7 cellular contexts compared by ENCODE assay signal in genomic region chr20:50102551-50102950, GRCh38. TPM values are rescaled to one million over a fixed set of nuclear protein-coding genes. Genes with fewer than 3 reads are reported as not detected.
DNase-seq lines count a peak whose midpoint lies in the region; ATAC-seq, FAIRE-seq and TF ChIP-seq lines count a peak whose summit lies in the region.
"Not testable (repeated sequence)": the region's sequence is repeated elsewhere in the genome, so short reads cannot be mapped to it uniquely, and the experiment has no call there.

No MANE protein-coding gene starts in this region.

- H3K36me3 ChIP-seq in mesenchymal stem cell (ENCODE audit: control insufficient read depth in 1 of 2, insufficient read depth in 2 of 2, low read depth in 1 of 2, low read length in 2 of 2) = peaks cover 6 to 31% of the 10 kb centered on the region in 2 experiments
- not testable (repeated sequence) for H3K36me3 ChIP-seq in psoas muscle (ENCODE audit: insufficient read depth in 1 of 2, low read depth in 1 of 2)

- H3K4me3 ChIP-seq in mesenchymal stem cell (ENCODE audit: insufficient read depth in 1 of 2, low read depth in 1 of 2, low read length in 2 of 2); psoas muscle: not testable (repeated sequence)

- peak overlapping the region; percentile 12 for H2AK5ac ChIP-seq in mesenchymal stem cell (ENCODE audit: low read length, severe bottlenecking)

- not testable (repeated sequence) for TF ChIP-seq CTCF in CD14-positive monocyte (IDR thresholded peaks at IDR 0.05); WTC11 (IDR thresholded peaks at IDR 0.05); endothelial cell (IDR thresholded peaks at IDR 0.05; ENCODE audit: unreplicated experiment); psoas muscle (IDR thresholded peaks at IDR 0.05)

- not testable (repeated sequence) for H2AFZ ChIP-seq in mesenchymal stem cell (ENCODE audit: low read depth, low read length)

- H3K9ac ChIP-seq in mesenchymal stem cell (ENCODE audit: low read length) = not testable (repeated sequence)

- H3K79me1 ChIP-seq in mesenchymal stem cell (replicated peaks; ENCODE audit: low read length, poor library complexity, severe bottlenecking) = not testable (repeated sequence)

- not testable (repeated sequence) for H3K27me3 ChIP-seq in mesenchymal stem cell (ENCODE audit: control insufficient read depth in 1 of 2, insufficient read depth in 1 of 2, low read length in 2 of 2); psoas muscle (ENCODE audit: insufficient read depth in 3 of 3, low read length in 2 of 3)

- FAIRE-seq in HTR-8/SVneo (lab: Jason Lieb, UNC) = peak; percentile 28

- intact Hi-C loops in CD14-positive monocyte (cut with micrococcal nuclease); psoas muscle (cut with DNase I): not testable (repeated sequence)

- H3K14ac ChIP-seq in mesenchymal stem cell (ENCODE audit: low read length in 2 of 2) = not testable (repeated sequence)

- not testable (repeated sequence) for H3K4me3 Mint-ChIP-seq in CD14-positive monocyte; WTC11; activated naive CD4-positive, alpha-beta T cell treated with anti-CD3 and anti-CD28 coated beads, Interleukin-2, amount 50 U/mL, for 24 hours; endothelial cell (ENCODE audit: unreplicated experiment)

- not testable (repeated sequence) for H3K4me2 ChIP-seq in mesenchymal stem cell (ENCODE audit: low read length, poor library complexity, severe bottlenecking)

- H2BK12ac ChIP-seq in mesenchymal stem cell (ENCODE audit: low read length in 2 of 2) = not testable (repeated sequence)

- not testable (repeated sequence) for H3K27me3 Mint-ChIP-seq in CD14-positive monocyte (ENCODE audit: low read depth in 3 of 3); WTC11 (ENCODE audit: low read depth); activated naive CD4-positive, alpha-beta T cell treated with anti-CD3 and anti-CD28 coated beads, Interleukin-2, amount 50 U/mL, for 24 hours; endothelial cell (ENCODE audit: unreplicated experiment)

- not testable (repeated sequence) for H3K9me3 Mint-ChIP-seq in CD14-positive monocyte; WTC11; activated naive CD4-positive, alpha-beta T cell treated with anti-CD3 and anti-CD28 coated beads, Interleukin-2, amount 50 U/mL, for 24 hours; endothelial cell (ENCODE audit: unreplicated experiment)

- peaks cover 26% of the 10 kb centered on the region for H3K4me1 Mint-ChIP-seq in CD14-positive monocyte
- peaks cover 55% of the 10 kb centered on the region for H3K4me1 Mint-ChIP-seq in WTC11
- H3K4me1 Mint-ChIP-seq in activated naive CD4-positive, alpha-beta T cell treated with anti-CD3 and anti-CD28 coated beads, Interleukin-2, amount 50 U/mL, for 24 hours = peaks cover 70% of the 10 kb centered on the region
- H3K4me1 Mint-ChIP-seq in endothelial cell (ENCODE audit: unreplicated experiment) = not testable (repeated sequence)

- not testable (repeated sequence) for H4K91ac ChIP-seq in mesenchymal stem cell (ENCODE audit: low read length)

- H3K4ac ChIP-seq in mesenchymal stem cell (ENCODE audit: low read depth in 1 of 2, low read length in 2 of 2) = not testable (repeated sequence)

- H3K27ac Mint-ChIP-seq in CD14-positive monocyte = peak overlapping the region; percentile 26 to 68 (median 42)
- peak overlapping the region; percentile 28 for H3K27ac Mint-ChIP-seq in WTC11
- peak overlapping the region; percentile 73 for H3K27ac Mint-ChIP-seq in activated naive CD4-positive, alpha-beta T cell treated with anti-CD3 and anti-CD28 coated beads, Interleukin-2, amount 50 U/mL, for 24 hours
- H3K27ac Mint-ChIP-seq in endothelial cell (ENCODE audit: unreplicated experiment) = peak overlapping the region; percentile 6

- not testable (repeated sequence) for H4K8ac ChIP-seq in mesenchymal stem cell (ENCODE audit: low read length)

- H3K23ac ChIP-seq in mesenchymal stem cell (ENCODE audit: low read length in 2 of 2) = not testable (repeated sequence)

- not testable (repeated sequence) for DNase-seq in CD14-positive monocyte (ENCODE audit: low spot score); HTR-8/SVneo (ENCODE audit: insufficient read length, low spot score); WTC11 (ENCODE audit: low spot score); endothelial cell (ENCODE audit: low spot score); mesenchymal stem cell; psoas muscle

- H2BK5ac ChIP-seq in mesenchymal stem cell (ENCODE audit: low read depth, low read length, poor library complexity, severe bottlenecking) = not testable (repeated sequence)

- H3K4me1 ChIP-seq in mesenchymal stem cell (ENCODE audit: control insufficient read depth, insufficient read depth, low read depth, low read length) (peaks cover 15% of the 10 kb centered on the region), psoas muscle (peaks cover 73% of the 10 kb centered on the region)

- not testable (repeated sequence) for H3K18ac ChIP-seq in mesenchymal stem cell (ENCODE audit: low read depth in 1 of 2, low read length in 2 of 2)

- CTCF ChIA-PET in WTC11 (lab: Charles Lee) = interaction anchor here (1.0 to 2.7 kb wide), 3 partner anchors 17 to 31 kb away, joined by 6 to 7 read pairs (median 6); no protein-coding TSS in a partner anchor

- WGBS in mesenchymal stem cell = 97% methylated on average over 14 of the region's 14 CpGs
- WGBS in psoas muscle, 3 donors = 84 to 94% (median 87%) methylated on average over 14 of the region's 14 CpGs

- not testable (repeated sequence) for H2BK120ac ChIP-seq in mesenchymal stem cell (ENCODE audit: low read depth, low read length)

- not testable (repeated sequence) for ATAC-seq in WTC11, psoas muscle

- POLR2A ChIA-PET in WTC11 (lab: Charles Lee) = not testable (repeated sequence)

- H3K36me3 Mint-ChIP-seq in CD14-positive monocyte = peaks cover 23 to 32% of the 10 kb centered on the region in 2 donors
- H3K36me3 Mint-ChIP-seq in WTC11; activated naive CD4-positive, alpha-beta T cell treated with anti-CD3 and anti-CD28 coated beads, Interleukin-2, amount 50 U/mL, for 24 hours; endothelial cell (ENCODE audit: low read depth, unreplicated experiment): not testable (repeated sequence)

- H2BK15ac ChIP-seq in mesenchymal stem cell (ENCODE audit: low read depth, poor library complexity, severe bottlenecking) = not testable (repeated sequence)

- H3K27ac ChIP-seq in mesenchymal stem cell (ENCODE audit: low read length, poor library complexity, severe bottlenecking) (peak overlapping the region; percentile 91), psoas muscle (peak overlapping the region; percentile 64)

- not testable (repeated sequence) for H3K9me3 ChIP-seq in mesenchymal stem cell (ENCODE audit: control insufficient read depth, low read length); psoas muscle

RNA-seq across cellular contexts. Expression of gene UBE2V1, which starts 10.4 kb away (rescaled TPM):
- 10 to 100 TPM; 62.2 to 95.5 TPM for polyA plus RNA-seq in CD14-positive monocyte
- total RNA-seq in WTC11 (2021) = 132 to 146 TPM (median 144 TPM) in 3 replicates
- total RNA-seq in endothelial cell (ENCODE audit: unreplicated experiment) = 223 TPM
- polyA plus RNA-seq in mesenchymal stem cell (2013, experiment 1 of 2) = 292 TPM
- polyA plus RNA-seq in mesenchymal stem cell (2013, experiment 2 of 2) = 286 TPM
- 10 to 100 TPM; 45.2 to 78.1 (median 57.5) TPM for total RNA-seq in psoas muscle
- polyA plus RNA-seq in psoas muscle = 100 to 1,000 TPM in 2 of 3 donors, 10 to 100 TPM in 1; 57.1 to 165 (median 103) TPM

RNA-seq across cellular contexts. Expression of gene PEDS1, which starts 51.0 kb away (rescaled TPM):
- polyA plus RNA-seq in CD14-positive monocyte (10 to 100 TPM; 19.6 to 25.2 TPM), psoas muscle (10 to 100 TPM; 23.8 to 55.1 (median 49.2) TPM)
- total RNA-seq in WTC11 (2021) (35.0 to 36.7 TPM (median 35.6 TPM) in 3 replicates), endothelial cell (ENCODE audit: unreplicated experiment) (39.7 TPM), psoas muscle (10 to 100 TPM; 17.5 to 59.2 (median 35.0) TPM)
- polyA plus RNA-seq in mesenchymal stem cell (2013, experiment 1 of 2) = 59.1 TPM
- polyA plus RNA-seq in mesenchymal stem cell (2013, experiment 2 of 2) = 58.4 TPM

Comparison
In these comparisons a context has a peak if more than half of its experiments do, and no peak if none do; other contexts are left out.
1. H3K27ac Mint-ChIP-seq: peak in every context shown above with its lines; median percentile 73 in activated naive CD4-positive, alpha-beta T cell treated with anti-CD3 and anti-CD28 coated beads, Interleukin-2, amount 50 U/mL, for 24 hours; 42 in CD14-positive monocyte; 28 in WTC11; 6 in endothelial cell.